8 cellular contexts compared by ENCODE assay signal in the genomic region with DNA sequence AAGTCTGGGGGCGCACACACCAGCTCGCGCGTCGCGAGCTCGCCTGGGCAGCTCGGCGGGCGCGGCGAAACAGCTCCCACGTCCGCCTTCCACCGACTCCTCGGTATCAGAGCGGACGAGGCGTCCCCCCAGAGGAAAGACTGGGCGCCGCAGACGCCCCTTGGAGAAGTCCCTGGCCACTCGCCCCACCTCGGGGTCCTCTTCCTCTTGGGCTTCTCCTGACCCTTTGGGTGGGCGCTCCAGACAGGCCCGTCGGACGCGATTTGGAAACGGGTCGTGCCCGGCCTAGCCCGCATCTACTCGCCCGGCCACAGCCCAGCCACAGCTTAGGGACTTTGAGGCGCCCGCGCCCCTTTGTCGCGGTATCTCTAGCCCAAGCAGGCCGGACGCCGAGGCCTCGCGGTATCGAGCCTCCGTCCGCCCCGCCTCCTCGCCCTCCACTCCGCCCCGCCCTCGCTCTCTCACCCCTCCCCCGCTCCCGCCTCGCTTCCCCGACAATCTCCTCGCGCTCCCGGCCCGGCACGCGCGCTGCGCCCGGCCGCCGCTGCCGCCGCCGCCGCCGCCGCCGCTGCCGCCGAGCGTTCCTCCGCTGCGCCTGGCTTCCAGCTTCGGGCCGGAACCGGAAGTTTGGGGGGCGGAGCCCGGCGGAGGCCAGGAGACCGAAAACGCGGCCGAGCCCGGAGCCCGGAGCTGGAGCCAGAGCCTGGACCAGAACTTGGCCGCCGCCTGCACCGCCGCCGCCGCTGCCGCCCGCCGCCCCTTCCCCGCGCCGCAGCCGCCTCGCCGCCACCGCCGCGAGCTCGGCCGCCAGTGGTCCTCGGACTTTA. TPM values are rescaled to one million over a fixed set of nuclear protein-coding genes. Genes with fewer than 3 reads are reported as not detected.
A peak's percentile ranks its signal among the peaks of the same experiment; 100 is the strongest.
DNase-seq lines count a peak whose midpoint lies in the region; ATAC-seq and TF ChIP-seq lines count a peak whose summit lies in the region.

No MANE protein-coding gene starts in this region.

- peak; percentile 81 for ATAC-seq in GM21367 (IDR thresholded peaks at IDR 0.05; ENCODE audit: unreplicated experiment)

- peaks cover 0 to 6% (median 4%) of the 10 kb centered on the region in 5 donors for H3K9me3 Mint-ChIP-seq in CD8-positive, alpha-beta memory T cell
- H3K9me3 Mint-ChIP-seq in endothelial cell (ENCODE audit: unreplicated experiment) (no peaks in the 10 kb centered on the region), mesothelial cell of epicardium (no peaks in the 10 kb centered on the region)

- peak overlapping the region; percentile 34 for H3K27ac ChIP-seq in CD8-positive, alpha-beta memory T cell (ENCODE audit: low read depth, low read length)

- CTCF ChIA-PET in CD8-positive, alpha-beta memory T cell (lab: Charles Lee) = interaction anchor here (0.7 to 1.4 kb wide), 3 partner anchors 12 to 81 kb away, joined by 3 to 4 read pairs (median 3); no protein-coding TSS in a partner anchor

- peak; percentile 61 to 87 (median 78) for DNase-seq in CD8-positive, alpha-beta memory T cell
- DNase-seq in HS-5 (ENCODE audit: low read depth) (peak; percentile 44), NOMO-1 treated with dmso at 0.1 percent for 144 hours (lab: John Stamatoyannopoulos, UW; ENCODE audit: unreplicated experiment) (peak; percentile 77), endothelial cell (ENCODE audit: low spot score) (peak; percentile 91), mesothelial cell of epicardium (ENCODE audit: low spot score in 2 of 2, unreplicated experiment in 2 of 2) (peak; percentile 89 to 95)
- DNase-seq in activated CD8-positive, alpha-beta memory T cell treated with anti-CD3 and anti-CD28 coated beads, Interleukin-2, amount 50 U/mL, for 48 hours = peak; percentile 91
- DNase-seq in stimulated activated CD8-positive, alpha-beta memory T cell treated with anti-CD3 and anti-CD28 coated beads, Interleukin-15, amount 100 ng/mL, for 1 hour (ENCODE audit: low read depth) = peak; percentile 71

- H3K4me3 Mint-ChIP-seq in CD8-positive, alpha-beta memory T cell = peak overlapping the region; percentile 87 to 98 (median 95)
- H3K4me3 Mint-ChIP-seq in endothelial cell (ENCODE audit: unreplicated experiment) = peak overlapping the region; percentile 93
- peak overlapping the region; percentile 97 for H3K4me3 Mint-ChIP-seq in mesothelial cell of epicardium

- H3K27me3 Mint-ChIP-seq in CD8-positive, alpha-beta memory T cell = peaks cover 22 to 40% of the 10 kb centered on the region in 2 donors
- H3K27me3 Mint-ChIP-seq in endothelial cell (ENCODE audit: unreplicated experiment) (peaks cover 6% of the 10 kb centered on the region), mesothelial cell of epicardium (ENCODE audit: low read depth) (peaks cover 1% of the 10 kb centered on the region)

- no peaks in the 10 kb centered on the region for H3K9me3 ChIP-seq in CD8-positive, alpha-beta memory T cell (ENCODE audit: low read length)

- no peaks in the 10 kb centered on the region for H3K36me3 ChIP-seq in CD8-positive, alpha-beta memory T cell (ENCODE audit: insufficient read depth, low read length)

- peaks cover 0 to 8% (median 0%) of the 10 kb centered on the region in 3 donors for H3K36me3 Mint-ChIP-seq in CD8-positive, alpha-beta memory T cell
- H3K36me3 Mint-ChIP-seq in endothelial cell (ENCODE audit: low read depth, unreplicated experiment) (no peaks in the 10 kb centered on the region), mesothelial cell of epicardium (no peaks in the 10 kb centered on the region)

- TF ChIP-seq CTCF in endothelial cell (IDR thresholded peaks at IDR 0.05; ENCODE audit: unreplicated experiment) (no peak), mesothelial cell of epicardium (IDR thresholded peaks at IDR 0.05; ENCODE audit: unreplicated experiment) (no peak)

- POLR2A ChIA-PET in CD8-positive, alpha-beta memory T cell (lab: Charles Lee) = interaction anchor here (0.7 to 1.0 kb wide), 3 partner anchors 395 to 1743 kb away, joined by 3 to 14 read pairs (median 6); a partner anchor contains a TSS

- H3K27ac Mint-ChIP-seq in CD8-positive, alpha-beta memory T cell = peak overlapping the region in 7 of 8 donors; percentile 15 to 94 (median 69)
- H3K27ac Mint-ChIP-seq in endothelial cell (ENCODE audit: unreplicated experiment) = peak overlapping the region; percentile 81
- H3K27ac Mint-ChIP-seq in mesothelial cell of epicardium = peak overlapping the region; percentile 97

- H3K4me3 ChIP-seq in CD8-positive, alpha-beta memory T cell (ENCODE audit: low read length) = peak overlapping the region; percentile 61

- no peaks in the 10 kb centered on the region for H3K27me3 ChIP-seq in CD8-positive, alpha-beta memory T cell (ENCODE audit: insufficient read depth, low read length, poor library complexity, severe bottlenecking)

- peaks cover 34 to 41% (median 39%) of the 10 kb centered on the region in 3 donors for H3K4me1 Mint-ChIP-seq in CD8-positive, alpha-beta memory T cell
- H3K4me1 Mint-ChIP-seq in endothelial cell (ENCODE audit: unreplicated experiment) = peaks cover 29% of the 10 kb centered on the region
- H3K4me1 Mint-ChIP-seq in mesothelial cell of epicardium = peaks cover 34% of the 10 kb centered on the region

- peaks cover 14% of the 10 kb centered on the region for H3K4me1 ChIP-seq in CD8-positive, alpha-beta memory T cell (ENCODE audit: insufficient read depth, low read length)

RNA-seq across cellular contexts. Expression of a gene that starts 0.8 kb away (rescaled TPM):
- total RNA-seq in CD8-positive, alpha-beta memory T cell = 1 to 10 TPM; 1.4 to 2.5 TPM
- polyA plus RNA-seq in CD8-positive, alpha-beta memory T cell = 3.2 TPM
- total RNA-seq in endothelial cell (ENCODE audit: unreplicated experiment) (22.9 TPM), mesothelial cell of epicardium (29.7 to 33.3 TPM (median 31.3 TPM) in 3 replicates)

Comparison
In these comparisons a context has a peak if more than half of its experiments do, and no peak if none do; other contexts are left out.
1. Peak in every context shown above with its lines: DNase-seq, ATAC-seq, H3K4me3 ChIP-seq and H3K27ac ChIP-seq.